Comparison of ENCODE assay signal across 1 cellular context in genomic region chr2:26940001-26940400, GRCh38.
TF ChIP-seq lines count a peak whose summit lies in the region.

No MANE protein-coding gene starts in this region.

TF ChIP-seq in K562, 482 proteins besides CTCF, POLR2A, EP300 and RAD21:
- TF ChIP-seq ZNF507 (tag; conservative IDR thresholded peaks at IDR 0.05) (no peak), EZH2 (IDR thresholded peaks at IDR 0.05; ENCODE audit: borderline replicate concordance, low read depth, low read length) (0 out of 2 replicates have a peak, but pooled peaks have one; percentile 2)
